ENCODE assay signal across 14 cellular contexts in genomic region chr2:226213717-226214116, GRCh38.
DNase-seq lines count a peak whose midpoint lies in the region; ATAC-seq, FAIRE-seq and TF ChIP-seq lines count a peak whose summit lies in the region.
"Had no signal": no experiment of that assay in that cellular context is flagged by ENCODE, and none has a peak within 500 bp of the region (broad histone marks: within the 10 kb centered on the region; RNA-seq: fewer than 3 reads in every experiment).

No MANE protein-coding gene starts in this region.

- H3K9me3 ChIP-seq in mammary epithelial cell (replicated peaks; ENCODE audit: insufficient read depth, low read length) (no peaks in the 10 kb centered on the region), mesenchymal stem cell (ENCODE audit: control insufficient read depth, low read length) (no peaks in the 10 kb centered on the region)
- H3K9me3 ChIP-seq: BLaER1, esophagus squamous epithelium had no signal

- no peak overlapping the region for H2BK15ac ChIP-seq in mesenchymal stem cell (ENCODE audit: low read depth, poor library complexity, severe bottlenecking)

- H3K27me3 ChIP-seq in mammary epithelial cell (ENCODE audit: insufficient read depth, low read length) (no peaks in the 10 kb centered on the region), mesenchymal stem cell (ENCODE audit: control insufficient read depth in 1 of 2, insufficient read depth in 1 of 2, low read length in 2 of 2) (no peaks in the 10 kb centered on the region)
- H3K27me3 ChIP-seq: BLaER1, esophagus squamous epithelium had no signal

- ATAC-seq in GM19351 (IDR thresholded peaks at IDR 0.05; ENCODE audit: unreplicated experiment) (no peak), GM19324 (IDR thresholded peaks at IDR 0.05; ENCODE audit: low FRiP score, unreplicated experiment) (no peak)
- ATAC-seq: activated CD8-positive, alpha-beta T cell treated with anti-CD3 and anti-CD28 coated beads for 36 hours had no signal

- H3K23ac ChIP-seq in mesenchymal stem cell (ENCODE audit: low read length in 2 of 2), result no peak overlapping the region

- H3K4ac ChIP-seq in mesenchymal stem cell (ENCODE audit: low read depth in 1 of 2, low read length in 2 of 2), result no peak overlapping the region

- TF ChIP-seq CTCF in AG04449 (IDR thresholded peaks at IDR 0.05; ENCODE audit: insufficient read depth, low read length, missing control alignments) (no peak), mammary epithelial cell (conservative IDR thresholded peaks at IDR 0.05 in 1 of 2, IDR thresholded peaks at IDR 0.05 in 1 of 2; ENCODE audit: extremely low read depth in 1 of 2, insufficient read depth in 1 of 2, low read depth in 1 of 2, low read length in 2 of 2) (no peak)

- no peaks in the 10 kb centered on the region for H3K9me3 Mint-ChIP-seq in activated T-cell treated with anti-CD3 and anti-CD28 coated beads, Interleukin-2, amount 50 U/mL, for 24 hours
- H3K9me3 Mint-ChIP-seq: activated CD8-positive, alpha-beta T cell treated with anti-CD3 and anti-CD28 coated beads for 36 hours; nephron had no signal

- dilution Hi-C loops in mammary epithelial cell (cut with HindIII; ENCODE audit: low sequenced_read_pairs), result no loop called here

- H3K14ac ChIP-seq in mesenchymal stem cell (ENCODE audit: low read length in 2 of 2), result no peak overlapping the region

- no peak overlapping the region for H2BK12ac ChIP-seq in mesenchymal stem cell (ENCODE audit: low read length in 2 of 2)

- peak; percentile 75 for DNase-seq in AG04449 (ENCODE audit: low read depth, low spot score)
- peak; percentile 27 for DNase-seq in HTR-8/SVneo (ENCODE audit: insufficient read length, low spot score)
- DNase-seq in mammary epithelial cell, result peak; percentile 28
- DNase-seq in mesenchymal stem cell, result peak; percentile 65
- no peak for DNase-seq in activated T-cell treated with anti-CD3 and anti-CD28 coated beads, Interleukin-2, amount 50 U/mL, for 24 hours
- no peak for DNase-seq in HUDEP-2 (lab: John Stamatoyannopoulos, UW; ENCODE audit: unreplicated experiment in 76 of 76)
- DNase-seq: activated CD8-positive, alpha-beta T cell treated with anti-CD3 and anti-CD28 coated beads for 36 hours; activated gamma-delta T cell treated with Interleukin-2 at 50 U/mL for 16 hours; esophagus squamous epithelium had no signal

- H3K27me3 Mint-ChIP-seq in activated T-cell treated with anti-CD3 and anti-CD28 coated beads, Interleukin-2, amount 50 U/mL, for 24 hours, result peaks cover under 1% of the 10 kb centered on the region

- H3K27ac Mint-ChIP-seq in activated T-cell treated with anti-CD3 and anti-CD28 coated beads, Interleukin-2, amount 50 U/mL, for 24 hours, result no peak overlapping the region
- H3K27ac Mint-ChIP-seq: activated CD8-positive, alpha-beta T cell treated with anti-CD3 and anti-CD28 coated beads for 36 hours; nephron had no signal

- H2AFZ ChIP-seq in mammary epithelial cell (ENCODE audit: low read depth, low read length) (peak overlapping the region; percentile 60), mesenchymal stem cell (ENCODE audit: low read depth, low read length) (no peak overlapping the region)

- FAIRE-seq in HTR-8/SVneo (lab: Jason Lieb, UNC), result no peak
- FAIRE-seq: colon had no signal

- no peaks in the 10 kb centered on the region for H3K36me3 Mint-ChIP-seq in activated T-cell treated with anti-CD3 and anti-CD28 coated beads, Interleukin-2, amount 50 U/mL, for 24 hours (ENCODE audit: low read depth)

- H3K27ac ChIP-seq in mammary epithelial cell (ENCODE audit: insufficient read depth, low read depth, low read length) (no peak overlapping the region), mesenchymal stem cell (ENCODE audit: low read length, poor library complexity, severe bottlenecking) (peak overlapping the region; percentile 72)
- H3K27ac ChIP-seq: BLaER1, esophagus squamous epithelium had no signal

- no peak overlapping the region for H4K91ac ChIP-seq in mesenchymal stem cell (ENCODE audit: low read length)

- H3K18ac ChIP-seq in mesenchymal stem cell (ENCODE audit: low read depth in 1 of 2, low read length in 2 of 2), result no peak overlapping the region

- H4K8ac ChIP-seq in mesenchymal stem cell (ENCODE audit: low read length), result no peak overlapping the region

- H3K79me1 ChIP-seq in mesenchymal stem cell (replicated peaks; ENCODE audit: low read length, poor library complexity, severe bottlenecking), result no peaks in the 10 kb centered on the region

- in situ Hi-C loops in mammary epithelial cell (cut with MboI; ENCODE audit: low sequenced_read_pairs in 2 of 2), result no loop called here

- no peak overlapping the region for H3K9ac ChIP-seq in mammary epithelial cell (ENCODE audit: insufficient read depth, low read length)
- H3K9ac ChIP-seq in mesenchymal stem cell (ENCODE audit: low read length), result peak overlapping the region; percentile 27
- H3K9ac ChIP-seq: BLaER1 had no signal

- POLR2A ChIA-PET in AG04449 (lab: Yijun Ruan, JAX), result no interaction called here

- no peak overlapping the region for H2AK5ac ChIP-seq in mesenchymal stem cell (ENCODE audit: low read length, severe bottlenecking)

- intact Hi-C loops in mammary epithelial cell (cut with micrococcal nuclease), result loop anchor here (5.0 to 10.0 kb wide), 3 partner anchors 214 to 539 kb away; no protein-coding TSS in a partner anchor

- CTCF ChIA-PET in AG04449 (lab: Yijun Ruan, JAX), result interaction anchor here (1.0 to 4.1 kb wide), 5 partner anchors 23 to 589 kb away, joined by 3 to 15 read pairs (median 3); partner anchors contain the start of gene IRS1
- CTCF ChIA-PET in mammary epithelial cell (lab: Charles Lee; ENCODE audit: low non-redundant PET), result interaction anchor here (0.6 kb wide), 1 partner anchor 544 kb away, joined by 3 read pairs; no protein-coding TSS in a partner anchor

- no peaks in the 10 kb centered on the region for H3K79me2 ChIP-seq in mammary epithelial cell (ENCODE audit: insufficient read depth, low read length)

- no peaks in the 10 kb centered on the region for H3K4me1 Mint-ChIP-seq in activated T-cell treated with anti-CD3 and anti-CD28 coated beads, Interleukin-2, amount 50 U/mL, for 24 hours (ENCODE audit: low read depth)

- H3K4me3 ChIP-seq in AG04449 (ENCODE audit: low read depth, low read length), result no peak overlapping the region; the same call in 1 of the 2 replicates
- no peak overlapping the region for H3K4me3 ChIP-seq in mammary epithelial cell (replicated peaks in 1 of 3; ENCODE audit: insufficient read depth in 1 of 3, low read depth in 2 of 3, low read length in 3 of 3)
- H3K4me3 ChIP-seq in mesenchymal stem cell (ENCODE audit: insufficient read depth in 1 of 2, low read depth in 1 of 2, low read length in 2 of 2), result no peak overlapping the region
- H3K4me3 ChIP-seq: BLaER1, esophagus squamous epithelium had no signal

- WGBS in mammary epithelial cell (ENCODE audit: low coverage, missing lambda C conversion rate), result 23% methylated on average over 4 of the region's 4 CpGs
- WGBS in mesenchymal stem cell, result 20% methylated on average over 2 of the region's 4 CpGs

- no peak overlapping the region for H2BK120ac ChIP-seq in mesenchymal stem cell (ENCODE audit: low read depth, low read length)

- no peaks in the 10 kb centered on the region for H3K36me3 ChIP-seq in mammary epithelial cell (ENCODE audit: insufficient read depth, low read length)
- no peaks in the 10 kb centered on the region for H3K36me3 ChIP-seq in mesenchymal stem cell (ENCODE audit: control insufficient read depth in 1 of 2, insufficient read depth in 2 of 2, low read depth in 1 of 2, low read length in 2 of 2)
- H3K36me3 ChIP-seq: BLaER1, esophagus squamous epithelium had no signal

- H4K20me1 ChIP-seq in mammary epithelial cell (ENCODE audit: insufficient read depth, low read length), result no peaks in the 10 kb centered on the region
- H4K20me1 ChIP-seq: BLaER1 had no signal

- no peak overlapping the region for H2BK5ac ChIP-seq in mesenchymal stem cell (ENCODE audit: low read depth, low read length, poor library complexity, severe bottlenecking)

- H3K4me2 ChIP-seq in mammary epithelial cell (ENCODE audit: insufficient read depth, low read depth, low read length) (peak overlapping the region; percentile 57), mesenchymal stem cell (ENCODE audit: low read length, poor library complexity, severe bottlenecking) (no peak overlapping the region)
- H3K4me2 ChIP-seq: BLaER1 had no signal

- H3K4me1 ChIP-seq in mammary epithelial cell (ENCODE audit: insufficient read depth, low read length) (peaks cover 21% of the 10 kb centered on the region), mesenchymal stem cell (ENCODE audit: control insufficient read depth, insufficient read depth, low read depth, low read length) (no peaks in the 10 kb centered on the region)
- H3K4me1 ChIP-seq: BLaER1 had no signal

- no peak overlapping the region for H3K4me3 Mint-ChIP-seq in activated T-cell treated with anti-CD3 and anti-CD28 coated beads, Interleukin-2, amount 50 U/mL, for 24 hours
- H3K4me3 Mint-ChIP-seq: activated CD8-positive, alpha-beta T cell treated with anti-CD3 and anti-CD28 coated beads for 36 hours; nephron had no signal

- no TSS peak for BruUV-seq in mammary epithelial cell (replicated peaks; lab: Mats Ljungman, UMichigan)

Comparison
In these comparisons a context has a peak if more than half of its experiments do, and no peak if none do; other contexts are left out.
1. DNase-seq: peak in AG04449 (single experiment), HTR-8/SVneo (single experiment), mammary epithelial cell (single experiment) and mesenchymal stem cell (single experiment); none in activated T-cell treated with anti-CD3 and anti-CD28 coated beads, Interleukin-2, amount 50 U/mL, for 24 hours (single experiment) and HUDEP-2 (0 of 76).